Comparison of ENCODE assay signal across 8 cellular contexts in genomic region chr1:151909167-151910149, GRCh38. TPM values are rescaled to one million over a fixed set of nuclear protein-coding genes. Genes with fewer than 3 reads are reported as not detected.
DNase-seq lines count a peak whose midpoint lies in the region; ATAC-seq lines count a peak whose summit lies in the region.

TSS of gene THEM4 (minus strand) at chr1:151909511. CDS start at chr1:151909458, 53 bp downstream.

- in situ Hi-C loops in Caki2 (cut with HindIII; ENCODE audit: low pct_unique_long_range_greater_than_20kb, low sequenced_read_pairs): no loop called here

- H3K9me3 Mint-ChIP-seq in activated T-helper 1 cell treated with anti-CD3 and anti-CD28 coated beads, Interleukin-12 subunit alpha, Interleukin-12 subunit beta, Interleukin-2, Interleukin-4 antibody, amounts not matched to agents 30 ng/mL and 10 ng/mL and 1 ng/mL, durations not matched to agents 14 hours and 24 hours and 36 hours: peaks cover 25% of the 10 kb centered on the region
- H3K9me3 Mint-ChIP-seq in naive thymus-derived CD4-positive, alpha-beta T cell: peaks cover 0 to 33% (median 21%) of the 10 kb centered on the region in 11 donors
- peaks cover 6% of the 10 kb centered on the region for H3K9me3 Mint-ChIP-seq in stimulated activated memory B cell treated with anti-CD40 and anti-IgM and Interleukin-4, amounts not matched to agents 10 μg/mL and 1 μg/mL and 100 μg/mL, for 72 hours

- peaks cover 0 to 14% (median 4%) of the 10 kb centered on the region in 3 experiments for H3K9me3 ChIP-seq in naive thymus-derived CD4-positive, alpha-beta T cell (ENCODE audit: control insufficient read depth in 2 of 3, low read length in 3 of 3)

- H3K27me3 Mint-ChIP-seq in activated T-helper 1 cell treated with anti-CD3 and anti-CD28 coated beads, Interleukin-12 subunit alpha, Interleukin-12 subunit beta, Interleukin-2, Interleukin-4 antibody, amounts not matched to agents 30 ng/mL and 10 ng/mL and 1 ng/mL, durations not matched to agents 14 hours and 24 hours and 36 hours (ENCODE audit: insufficient read depth): peaks cover 5% of the 10 kb centered on the region
- H3K27me3 Mint-ChIP-seq in naive thymus-derived CD4-positive, alpha-beta T cell: peaks cover 0 to 8% (median 0%) of the 10 kb centered on the region in 5 donors
- H3K27me3 Mint-ChIP-seq in stimulated activated memory B cell treated with anti-CD40 and anti-IgM and Interleukin-4, amounts not matched to agents 10 μg/mL and 1 μg/mL and 100 μg/mL, for 72 hours: no peaks in the 10 kb centered on the region

- DNase-seq in Caki2 (ENCODE audit: low read depth): peak; percentile 97
- DNase-seq in HT-29 (ENCODE audit: low spot score): peak; percentile 97
- peak; percentile 97 for DNase-seq in RKO (ENCODE audit: low spot score)
- peak; percentile 87 for DNase-seq in activated T-helper 1 cell treated with anti-CD3 and anti-CD28 coated beads, Interleukin-12 subunit alpha, Interleukin-12 subunit beta, Interleukin-2, Interleukin-4 antibody, amounts not matched to agents 30 ng/mL and 10 ng/mL and 1 ng/mL, durations not matched to agents 14 hours and 24 hours and 36 hours (ENCODE audit: low spot score)
- peak; percentile 97 for DNase-seq in fibroblast of gingiva (ENCODE audit: low read depth)
- DNase-seq in naive thymus-derived CD4-positive, alpha-beta T cell: peak; percentile 67 to 94 (median 80)

- peaks cover 23 to 39% of the 10 kb centered on the region in 2 donors for H3K4me1 ChIP-seq in naive thymus-derived CD4-positive, alpha-beta T cell (ENCODE audit: control insufficient read depth in 2 of 2, insufficient read depth in 2 of 2, low read length in 2 of 2)

- CTCF ChIA-PET in naive thymus-derived CD4-positive, alpha-beta T cell (lab: Charles Lee): interaction anchor here (0.6 to 4.9 kb wide), 7 partner anchors 8 to 914 kb away, joined by 3 to 31 read pairs (median 3); no protein-coding TSS in a partner anchor

- H3K27me3 ChIP-seq in naive thymus-derived CD4-positive, alpha-beta T cell (ENCODE audit: control insufficient read depth in 2 of 2, insufficient read depth in 2 of 2, low read length in 2 of 2): no peaks in the 10 kb centered on the region

- H3K36me3 ChIP-seq in naive thymus-derived CD4-positive, alpha-beta T cell (ENCODE audit: control insufficient read depth in 2 of 3, insufficient read depth in 3 of 3, low read length in 3 of 3): peaks cover 0 to 9% (median 0%) of the 10 kb centered on the region in 3 experiments

- H3K4me1 Mint-ChIP-seq in activated T-helper 1 cell treated with anti-CD3 and anti-CD28 coated beads, Interleukin-12 subunit alpha, Interleukin-12 subunit beta, Interleukin-2, Interleukin-4 antibody, amounts not matched to agents 30 ng/mL and 10 ng/mL and 1 ng/mL, durations not matched to agents 14 hours and 24 hours and 36 hours (ENCODE audit: low read depth): peaks cover 37% of the 10 kb centered on the region
- peaks cover 21 to 47% (median 37%) of the 10 kb centered on the region in 7 donors for H3K4me1 Mint-ChIP-seq in naive thymus-derived CD4-positive, alpha-beta T cell
- H3K4me1 Mint-ChIP-seq in stimulated activated memory B cell treated with anti-CD40 and anti-IgM and Interleukin-4, amounts not matched to agents 10 μg/mL and 1 μg/mL and 100 μg/mL, for 72 hours: peaks cover 24% of the 10 kb centered on the region

- peaks cover 38% of the 10 kb centered on the region for H3K36me3 Mint-ChIP-seq in activated T-helper 1 cell treated with anti-CD3 and anti-CD28 coated beads, Interleukin-12 subunit alpha, Interleukin-12 subunit beta, Interleukin-2, Interleukin-4 antibody, amounts not matched to agents 30 ng/mL and 10 ng/mL and 1 ng/mL, durations not matched to agents 14 hours and 24 hours and 36 hours (ENCODE audit: low read depth)
- peaks cover 6 to 38% (median 28%) of the 10 kb centered on the region in 5 donors for H3K36me3 Mint-ChIP-seq in naive thymus-derived CD4-positive, alpha-beta T cell
- peaks cover 43% of the 10 kb centered on the region for H3K36me3 Mint-ChIP-seq in stimulated activated memory B cell treated with anti-CD40 and anti-IgM and Interleukin-4, amounts not matched to agents 10 μg/mL and 1 μg/mL and 100 μg/mL, for 72 hours

- POLR2A ChIA-PET in naive thymus-derived CD4-positive, alpha-beta T cell (lab: Charles Lee): interaction anchor here (0.6 to 6.2 kb wide), 13 partner anchors 8 to 628 kb away, joined by 3 to 133 read pairs (median 3); partner anchors contain the start of gene ZNF687

- H3K27ac ChIP-seq in naive thymus-derived CD4-positive, alpha-beta T cell (ENCODE audit: low read depth, low read length): peak within 1 kb of the TSS; percentile 82

- intact Hi-C loops in activated T-helper 1 cell treated with anti-CD3 and anti-CD28 coated beads, Interleukin-12 subunit alpha, Interleukin-12 subunit beta, Interleukin-2, Interleukin-4 antibody, amounts not matched to agents 30 ng/mL and 10 ng/mL and 1 ng/mL, durations not matched to agents 14 hours and 24 hours and 36 hours (cut with micrococcal nuclease): loop anchor here (1.0 to 5.0 kb wide), 6 partner anchors 11 to 451 kb away; partner anchors contain the start of genes SNX27 and TDRKH
- intact Hi-C loops in naive thymus-derived CD4-positive, alpha-beta T cell (cut with micrococcal nuclease): loop anchor here (1.0 to 5.0 kb wide), 8 partner anchors 11 to 452 kb away; partner anchors contain the start of genes MRPL9 (in 1 of the 2), POGZ (in 1 of the 2) and S100A10 (in 1 of the 2)

- ATAC-seq in GM21360 (IDR thresholded peaks at IDR 0.05; ENCODE audit: unreplicated experiment): peak; percentile 98
- peak; percentile 97 for ATAC-seq in naive thymus-derived CD4-positive, alpha-beta T cell
- ATAC-seq in stimulated activated memory B cell treated with anti-CD40 and anti-IgM and Interleukin-4, amounts not matched to agents 10 μg/mL and 1 μg/mL and 100 μg/mL, for 72 hours: peak; percentile 100

- H3K4me3 ChIP-seq in naive thymus-derived CD4-positive, alpha-beta T cell (ENCODE audit: low read length): peak within 1 kb of the TSS; percentile 67

- peak within 1 kb of the TSS; percentile 85 for H3K27ac Mint-ChIP-seq in activated T-helper 1 cell treated with anti-CD3 and anti-CD28 coated beads, Interleukin-12 subunit alpha, Interleukin-12 subunit beta, Interleukin-2, Interleukin-4 antibody, amounts not matched to agents 30 ng/mL and 10 ng/mL and 1 ng/mL, durations not matched to agents 14 hours and 24 hours and 36 hours
- peak within 1 kb of the TSS; percentile 82 to 98 (median 90) for H3K27ac Mint-ChIP-seq in naive thymus-derived CD4-positive, alpha-beta T cell
- H3K27ac Mint-ChIP-seq in stimulated activated memory B cell treated with anti-CD40 and anti-IgM and Interleukin-4, amounts not matched to agents 10 μg/mL and 1 μg/mL and 100 μg/mL, for 72 hours: peak within 1 kb of the TSS; percentile 96

- H3K4me3 Mint-ChIP-seq in activated T-helper 1 cell treated with anti-CD3 and anti-CD28 coated beads, Interleukin-12 subunit alpha, Interleukin-12 subunit beta, Interleukin-2, Interleukin-4 antibody, amounts not matched to agents 30 ng/mL and 10 ng/mL and 1 ng/mL, durations not matched to agents 14 hours and 24 hours and 36 hours: peak within 1 kb of the TSS; percentile 80
- peak within 1 kb of the TSS; percentile 79 to 93 (median 88) for H3K4me3 Mint-ChIP-seq in naive thymus-derived CD4-positive, alpha-beta T cell
- peak within 1 kb of the TSS; percentile 87 for H3K4me3 Mint-ChIP-seq in stimulated activated memory B cell treated with anti-CD40 and anti-IgM and Interleukin-4, amounts not matched to agents 10 μg/mL and 1 μg/mL and 100 μg/mL, for 72 hours

RNA-seq across cellular contexts. Expression of gene THEM4, which starts in this region (rescaled TPM):
- total RNA-seq in Caki2 (2014; rRNA removed; shearing (Covaris generic); ENCODE audit: low replicate concordance): 17.8 and 18.4 TPM in 2 replicates
- total RNA-seq in HT-29 (2014; rRNA removed; shearing (Covaris generic)): 12.2 and 14.8 TPM in 2 replicates
- 24.7 and 27.5 TPM in 2 replicates for total RNA-seq in activated T-helper 1 cell treated with anti-CD3 and anti-CD28 coated beads, Interleukin-12 subunit alpha, Interleukin-12 subunit beta, Interleukin-2, Interleukin-4 antibody, amounts not matched to agents 30 ng/mL and 10 ng/mL and 1 ng/mL, durations not matched to agents 14 hours and 24 hours and 36 hours
- total RNA-seq in naive thymus-derived CD4-positive, alpha-beta T cell: 100 to 1,000 TPM in 2 of 5 experiments, 10 to 100 TPM in 3; 37.6 to 143 (median 44.6) TPM
- 100 to 1,000 TPM; 113 to 122 TPM for polyA plus RNA-seq in naive thymus-derived CD4-positive, alpha-beta T cell

Comparison
In these comparisons a context has a peak if more than half of its experiments do, and no peak if none do; other contexts are left out.
1. Peak in every context shown above with its lines: DNase-seq, ATAC-seq, H3K4me3 ChIP-seq and H3K27ac ChIP-seq.